In the genomic region with DNA sequence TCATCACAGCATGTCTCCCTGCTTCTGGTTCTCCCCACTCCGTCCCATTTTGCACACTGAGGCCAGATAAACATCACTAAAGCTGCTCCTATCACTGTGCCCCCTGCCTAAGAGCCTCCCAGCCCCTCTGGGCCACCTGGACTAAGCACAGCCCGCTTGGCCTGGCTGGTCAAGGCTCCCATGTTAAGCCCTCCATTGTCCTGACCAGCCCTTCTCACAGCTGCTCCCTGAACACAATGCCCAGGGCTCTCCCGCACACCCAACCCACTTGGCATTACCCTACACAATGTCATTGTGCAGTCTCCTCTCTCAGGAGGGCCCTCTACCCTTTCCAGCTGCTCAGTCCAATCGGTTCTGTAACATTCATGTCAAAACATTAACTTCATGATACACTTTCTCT, we compare ENCODE assay signal across 14 cellular contexts.
"Had no signal": no experiment of that assay in that cellular context is flagged by ENCODE, and none has a peak within 500 bp of the region (broad histone marks: within the 10 kb centered on the region; RNA-seq: fewer than 3 reads in every experiment).

No MANE protein-coding gene starts in this region.

- H3K4me1 Mint-ChIP-seq: activated naive CD4-positive, alpha-beta T cell treated with anti-CD3 and anti-CD28 coated beads, Interleukin-2, amount 50 U/mL, for 24 hours; immature natural killer cell; stimulated activated memory B cell treated with anti-CD40 and anti-IgM and Interleukin-4, amounts not matched to agents 10 μg/mL and 1 μg/mL and 100 μg/mL, for 72 hours had no signal

- H3K36me3 Mint-ChIP-seq: activated naive CD4-positive, alpha-beta T cell treated with anti-CD3 and anti-CD28 coated beads, Interleukin-2, amount 50 U/mL, for 24 hours; immature natural killer cell; stimulated activated memory B cell treated with anti-CD40 and anti-IgM and Interleukin-4, amounts not matched to agents 10 μg/mL and 1 μg/mL and 100 μg/mL, for 72 hours had no signal

- H3K9me3 Mint-ChIP-seq: activated naive CD4-positive, alpha-beta T cell treated with anti-CD3 and anti-CD28 coated beads, Interleukin-2, amount 50 U/mL, for 24 hours; immature natural killer cell; stimulated activated memory B cell treated with anti-CD40 and anti-IgM and Interleukin-4, amounts not matched to agents 10 μg/mL and 1 μg/mL and 100 μg/mL, for 72 hours had no signal

- H3K27me3 ChIP-seq: brain microvascular endothelial cell, ovary, upper lobe of left lung had no signal

- H3K4me3 ChIP-seq: mucosa of descending colon, ovary, smooth muscle cell, upper lobe of left lung had no signal

- ATAC-seq: activated CD4-positive, CD25-positive, alpha-beta regulatory T cell treated with anti-CD3 and anti-CD28 coated beads, Interleukin-2, amount 50 U/mL, for 24 hours; mucosa of descending colon; stimulated activated memory B cell treated with anti-CD40 and anti-IgM and Interleukin-4, amounts not matched to agents 10 μg/mL and 1 μg/mL and 100 μg/mL, for 72 hours had no signal

- H3K4me3 Mint-ChIP-seq: activated naive CD4-positive, alpha-beta T cell treated with anti-CD3 and anti-CD28 coated beads, Interleukin-2, amount 50 U/mL, for 24 hours; immature natural killer cell; stimulated activated memory B cell treated with anti-CD40 and anti-IgM and Interleukin-4, amounts not matched to agents 10 μg/mL and 1 μg/mL and 100 μg/mL, for 72 hours had no signal

- DNase-seq: brain microvascular endothelial cell; effector memory CD4-positive, alpha-beta T cell; immature natural killer cell; mammary epithelial cell; mucosa of descending colon; ovary; retina; T-helper 2 cell; upper lobe of left lung had no signal

- H3K27ac ChIP-seq: brain microvascular endothelial cell, epithelial cell of prostate, ovary had no signal

- H3K36me3 ChIP-seq: brain microvascular endothelial cell, ovary, upper lobe of left lung had no signal

- H3K27ac Mint-ChIP-seq: activated naive CD4-positive, alpha-beta T cell treated with anti-CD3 and anti-CD28 coated beads, Interleukin-2, amount 50 U/mL, for 24 hours; immature natural killer cell; stimulated activated memory B cell treated with anti-CD40 and anti-IgM and Interleukin-4, amounts not matched to agents 10 μg/mL and 1 μg/mL and 100 μg/mL, for 72 hours had no signal

- H3K9me3 ChIP-seq: mucosa of descending colon, ovary, upper lobe of left lung had no signal
